ENCODE assay signal across 20 cellular contexts in the genomic region with DNA sequence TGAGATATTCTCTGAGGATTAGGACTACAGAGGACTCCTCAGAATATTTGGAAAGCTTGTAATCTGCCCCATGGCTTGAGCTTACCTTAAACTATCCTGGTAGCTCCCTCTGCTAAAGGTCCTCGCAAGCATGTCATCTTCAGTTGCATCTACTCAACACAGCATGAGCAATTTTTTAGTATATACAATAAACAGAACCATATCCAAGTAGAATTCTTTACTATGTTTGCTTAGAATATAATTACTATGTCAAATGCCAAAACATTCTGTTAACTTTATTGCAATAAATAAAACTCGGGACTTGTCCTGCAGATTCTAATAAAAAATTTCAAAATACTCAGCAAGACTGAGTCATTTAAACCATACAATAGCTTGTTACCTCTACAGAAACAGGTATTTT.
"Had no signal": no experiment of that assay in that cellular context is flagged by ENCODE, and none has a peak within 500 bp of the region (broad histone marks: within the 10 kb centered on the region; RNA-seq: fewer than 3 reads in every experiment).

No MANE protein-coding gene starts in this region.

- H3K27me3 ChIP-seq: colonic mucosa, esophagus muscularis mucosa, foreskin keratinocyte, gastroesophageal sphincter, heart left ventricle, hepatocyte, left lung had no signal

- H3K4me2 ChIP-seq: hepatocyte had no signal

- ATAC-seq: effector memory CD8-positive, alpha-beta T cell; foreskin keratinocyte; gastroesophageal sphincter; heart left ventricle; left lung; left ventricle myocardium superior; lower lobe of right lung; naive thymus-derived CD4-positive, alpha-beta T cell had no signal

- H3K27ac ChIP-seq: colonic mucosa, esophagus muscularis mucosa, foreskin keratinocyte, gastroesophageal sphincter, heart left ventricle, hepatocyte, left lung, lower lobe of right lung had no signal

- H2AFZ ChIP-seq: hepatocyte had no signal

- H3K79me2 ChIP-seq: hepatocyte had no signal

- H3K36me3 ChIP-seq: colonic mucosa, esophagus muscularis mucosa, gastroesophageal sphincter, heart left ventricle, left lung, lower lobe of right lung had no signal

- H3K4me1 ChIP-seq: colonic mucosa, gastroesophageal sphincter, left lung had no signal

- H3K9me3 ChIP-seq: colonic mucosa, esophagus muscularis mucosa, gastroesophageal sphincter, heart left ventricle, left lung, lower lobe of right lung had no signal

- H3K4me3 ChIP-seq: colonic mucosa, esophagus muscularis mucosa, gastroesophageal sphincter, heart left ventricle, hepatocyte, left lung, lower lobe of right lung had no signal

- DNase-seq: colonic mucosa; cortex of kidney; effector CD8-positive, alpha-beta T cell; effector memory CD8-positive, alpha-beta T cell; endodermal cell; foreskin keratinocyte; heart left ventricle; hypothalamus; immature natural killer cell; islet precursor cell; kidney; kidney glomerular epithelial cell; left lung; left ventricle myocardium superior; lower lobe of right lung; mesenchymal stem cell; naive thymus-derived CD4-positive, alpha-beta T cell had no signal
